8 cellular contexts compared by ENCODE assay signal in the genomic region with DNA sequence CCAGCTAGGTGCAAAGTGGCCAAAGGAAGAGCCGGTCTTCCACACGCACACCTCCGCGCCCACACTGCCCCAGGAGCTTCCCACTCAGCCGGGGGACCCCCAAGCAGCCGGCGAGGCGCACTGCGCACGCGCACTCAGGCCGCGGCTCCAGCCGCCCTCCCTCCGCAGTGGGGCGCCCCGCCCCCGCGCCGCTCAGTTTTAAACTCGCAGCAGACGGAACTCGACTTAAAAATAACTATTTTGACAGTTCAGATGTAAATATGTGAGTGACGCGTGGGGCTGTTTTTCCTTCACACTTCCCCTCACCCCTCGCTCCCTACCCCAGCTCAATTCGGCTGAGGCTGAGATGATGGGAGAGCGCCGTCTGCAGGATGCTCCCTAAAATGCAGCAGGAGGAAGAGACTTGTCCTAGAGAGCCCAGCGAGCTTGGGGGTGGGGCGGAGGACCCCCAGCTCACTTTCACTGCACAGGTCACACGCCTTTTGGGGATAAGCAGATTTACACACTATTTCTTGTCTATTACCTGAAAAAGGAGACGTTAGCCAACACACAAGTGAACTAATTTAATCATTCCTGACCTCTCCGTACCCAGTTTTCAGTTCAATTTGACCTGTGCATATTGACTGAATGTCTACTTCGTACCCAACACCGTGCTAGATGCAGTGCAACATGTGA. TPM values are rescaled to one million over a fixed set of nuclear protein-coding genes. Genes with fewer than 3 reads are reported as not detected.
DNase-seq lines count a peak whose midpoint lies in the region; ATAC-seq and TF ChIP-seq lines count a peak whose summit lies in the region.

No MANE protein-coding gene starts in this region.

- H3K36me3 ChIP-seq in PC-9 (ENCODE audit: low read depth) (no peaks in the 10 kb centered on the region), osteoblast (ENCODE audit: insufficient read depth, low read length) (no peaks in the 10 kb centered on the region), tibial nerve (no peaks in the 10 kb centered on the region)

- H4K20me1 ChIP-seq in PC-9 (ENCODE audit: insufficient read depth) (no peaks in the 10 kb centered on the region), osteoblast (ENCODE audit: insufficient read depth, low read length) (no peaks in the 10 kb centered on the region)

- DNase-seq in PC-9: peak in 1 of 2 experiments; percentile 48
- peak; percentile 66 for DNase-seq in activated naive CD4-positive, alpha-beta T cell treated with anti-CD3 and anti-CD28 coated beads, Interleukin-2, amount 50 U/mL, for 16 hours
- no peak for DNase-seq in Right ventricle myocardium inferior (ENCODE audit: missing footprints)
- peak; percentile 90 for DNase-seq in osteoblast (ENCODE audit: insufficient read length, low spot score, missing footprints)
- DNase-seq in tibial nerve (ENCODE audit: low spot score in 2 of 2): peak in 1 of 2 donors; percentile 26
- DNase-seq in H4 (ENCODE audit: low spot score): no peak
- no peak for DNase-seq in GM19238 (ENCODE audit: insufficient read length, low spot score)

- H3K4me1 ChIP-seq in PC-9 (replicated peaks; ENCODE audit: insufficient read depth) (no peaks in the 10 kb centered on the region), osteoblast (ENCODE audit: insufficient read depth, low read length) (peaks cover 8% of the 10 kb centered on the region), tibial nerve (peaks cover 0 to 12% (median 2%) of the 10 kb centered on the region in 4 donors)

- H3K79me2 ChIP-seq in PC-9 (ENCODE audit: low read depth): no peaks in the 10 kb centered on the region
- no peaks in the 10 kb centered on the region for H3K79me2 ChIP-seq in osteoblast (ENCODE audit: insufficient read depth, low read length)

- intact Hi-C loops in PC-9 (cut with micrococcal nuclease; ENCODE audit: unreplicated experiment) (no loop called here), Right ventricle myocardium inferior (cut with DNase I) (loop anchor here (2.0 kb wide), 1 partner anchor 34 kb away; no protein-coding TSS in a partner anchor)

- TF ChIP-seq POLR2A in tibial nerve (IDR thresholded peaks at IDR 0.05): no peak

- H3F3A ChIP-seq in PC-9 (ENCODE audit: insufficient read depth, low read depth): 0 out of 2 replicates have a peak, but pooled peaks cover 3% of the 10 kb centered on the region

- H3K9me3 ChIP-seq in PC-9 (ENCODE audit: insufficient read depth, low read depth) (no peaks in the 10 kb centered on the region), osteoblast (ENCODE audit: low read depth, low read length) (no peaks in the 10 kb centered on the region), tibial nerve (no peaks in the 10 kb centered on the region)

- H3K9me2 ChIP-seq in PC-9 (ENCODE audit: insufficient read depth): no peaks in the 10 kb centered on the region

- no TSS peak for BruUV-seq in PC-9 (replicated peaks; lab: Mats Ljungman, UMichigan)

- no peak overlapping the region for H3K27ac ChIP-seq in PC-9
- no peak overlapping the region for H3K27ac ChIP-seq in osteoblast (ENCODE audit: low read depth, low read length)
- H3K27ac ChIP-seq in tibial nerve: no peak overlapping the region

- no peak for TF ChIP-seq EP300 in tibial nerve (IDR thresholded peaks at IDR 0.05)

- CTCF ChIA-PET in PC-9 (lab: Charles Lee): interaction anchor here (0.9 to 1.1 kb wide), 4 partner anchors 10 to 157 kb away, joined by 3 to 9 read pairs (median 6); no protein-coding TSS in a partner anchor

- TF ChIP-seq CTCF in PC-9 (conservative IDR thresholded peaks at IDR 0.05) (peak; percentile 51), osteoblast (IDR thresholded peaks at IDR 0.05; ENCODE audit: extremely low read depth, low read depth, low read length) (peak; percentile 88), tibial nerve (IDR thresholded peaks at IDR 0.05) (peak; percentile 60 to 78 (median 73))

- H3K4me3 ChIP-seq in PC-9: no peak overlapping the region
- H3K4me3 ChIP-seq in osteoblast (ENCODE audit: insufficient read depth, low read length): peak overlapping the region; percentile 69
- H3K4me3 ChIP-seq in tibial nerve: peak overlapping the region; percentile 34 to 53 (median 42)

- POLR2A ChIA-PET in PC-9 (lab: Charles Lee; ENCODE audit: unreplicated experiment): interaction anchor here (0.5 to 0.7 kb wide), 2 partner anchors 10 to 99 kb away, joined by 4 to 5 read pairs; no protein-coding TSS in a partner anchor

- peak overlapping the region; percentile 27; the same call in 1 of the 2 replicates for H3K4me2 ChIP-seq in PC-9
- H3K4me2 ChIP-seq in osteoblast (ENCODE audit: insufficient read depth, low read length): peak overlapping the region; percentile 70

- 7% methylated on average over 33 to 36 of the region's 36 CpGs for WGBS in tibial nerve, 2 donors

- peaks cover 25% of the 10 kb centered on the region; the same call in 1 of the 2 replicates for H3K27me3 ChIP-seq in PC-9 (ENCODE audit: insufficient read depth, low read depth)
- H3K27me3 ChIP-seq in osteoblast (ENCODE audit: insufficient read depth, low read length): peaks cover 63% of the 10 kb centered on the region
- H3K27me3 ChIP-seq in tibial nerve: peaks cover 0 to 23% of the 10 kb centered on the region in 2 donors

- ATAC-seq in GM19324 (IDR thresholded peaks at IDR 0.05; ENCODE audit: low FRiP score, unreplicated experiment): peak; percentile 54
- peak; percentile 83 for ATAC-seq in Right ventricle myocardium inferior

- H2AFZ ChIP-seq in PC-9 (no peak overlapping the region), osteoblast (ENCODE audit: low read length) (peak overlapping the region; percentile 75)

RNA-seq across cellular contexts. Expression of a gene that starts 8.9 kb away (rescaled TPM):
- total RNA-seq in PC-9 (2021) (16.7 and 22.1 TPM in 2 replicates), Right ventricle myocardium inferior (not detected), osteoblast (not detected in 2 replicates), tibial nerve (not detected)
- total RNA-seq in H4 (2014; rRNA removed; shearing (Covaris generic)): 1.5 TPM in 2 replicates

RNA-seq across cellular contexts. Expression of a gene that starts 25.1 kb away (rescaled TPM):
- 12.7 and 13.5 TPM in 2 replicates for total RNA-seq in PC-9 (2021)
- total RNA-seq in Right ventricle myocardium inferior: not detected
- not detected in 2 replicates for total RNA-seq in osteoblast
- under 1 TPM in 1 of 4 donors, not detected in 3; 0.44 TPM for total RNA-seq in tibial nerve
- total RNA-seq in H4 (2014; rRNA removed; shearing (Covaris generic)): 0.66 and 0.89 TPM in 2 replicates

Comparison
In these comparisons a context has a peak if more than half of its experiments do, and no peak if none do; other contexts are left out.
1. DNase-seq: peak in activated naive CD4-positive, alpha-beta T cell treated with anti-CD3 and anti-CD28 coated beads, Interleukin-2, amount 50 U/mL, for 16 hours (single experiment) and osteoblast (single experiment); none in Right ventricle myocardium inferior (single experiment), H4 (single experiment) and GM19238 (single experiment).
2. Peak in every context shown above with its lines, with median percentiles within 50 percentile points of each other: CTCF ChIP-seq.